21 cellular contexts compared by ENCODE assay signal in genomic region chr9:120946259-120946658, GRCh38. TPM values are rescaled to one million over a fixed set of nuclear protein-coding genes. Genes with fewer than 3 reads are reported as not detected.
A peak's percentile ranks its signal among the peaks of the same experiment; 100 is the strongest.
DNase-seq lines count a peak whose midpoint lies in the region; ATAC-seq, FAIRE-seq and TF ChIP-seq lines count a peak whose summit lies in the region.
"Had no signal": no experiment of that assay in that cellular context is flagged by ENCODE, and none has a peak within 500 bp of the region (broad histone marks: within the 10 kb centered on the region; RNA-seq: fewer than 3 reads in every experiment).

No MANE protein-coding gene starts in this region.

- H3K9me3 ChIP-seq in IMR-90 (ENCODE audit: control insufficient read depth, insufficient read depth, low read length) = no peaks in the 10 kb centered on the region
- H3K9me3 ChIP-seq: Caco-2, left ventricle myocardium inferior, neutrophil had no signal

- TF ChIP-seq POLR2A in IMR-90 (IDR thresholded peaks at IDR 0.05; ENCODE audit: low read depth, low read length) = no peak

- H3K36me3 ChIP-seq in IMR-90 (ENCODE audit: control insufficient read depth, insufficient read depth, low read length) = no peaks in the 10 kb centered on the region
- H3K36me3 ChIP-seq in bronchial epithelial cell (ENCODE audit: control insufficient read depth, insufficient read depth, low read length) = no peaks in the 10 kb centered on the region
- H3K36me3 ChIP-seq: left ventricle myocardium inferior, neutrophil, WERI-Rb-1 had no signal

- peaks cover 14% of the 10 kb centered on the region for H3K9me1 ChIP-seq in IMR-90 (ENCODE audit: insufficient read depth, low read length)

- H3K27ac ChIP-seq in IMR-90 (ENCODE audit: insufficient read depth, low read length) = no peak overlapping the region
- H3K27ac ChIP-seq: left ventricle myocardium inferior, neutrophil, WERI-Rb-1 had no signal

- no peaks in the 10 kb centered on the region for H3K27me3 ChIP-seq in IMR-90 (ENCODE audit: control insufficient read depth, insufficient read depth, low read length)
- no peaks in the 10 kb centered on the region for H3K27me3 ChIP-seq in bronchial epithelial cell (ENCODE audit: control insufficient read depth, insufficient read depth, low read length)
- H3K27me3 ChIP-seq: neutrophil had no signal

- ATAC-seq in IMR-90 (ENCODE audit: low read depth) (peak; percentile 52), HG03565 (IDR thresholded peaks at IDR 0.05; ENCODE audit: unreplicated experiment) (no peak), WTC11 (no peak)
- ATAC-seq: activated CD8-positive, alpha-beta T cell treated with anti-CD3 and anti-CD28 coated beads for 36 hours; activated naive CD4-positive, alpha-beta T cell treated with anti-CD3 and anti-CD28 coated beads, Interleukin-2, amount 50 U/mL, for 72 hours; activated T-cell treated with anti-CD3 and anti-CD28 coated beads, Interleukin-2, amount 50 U/mL, for 72 hours; Panc1; stimulated activated naive CD8-positive, alpha-beta T cell treated with anti-CD3 and anti-CD28 coated beads, Interleukin-15, Interleukin-2, amounts not matched to agents 100 U/mL and 50 U/mL, for 24 hours had no signal

- H2AFZ ChIP-seq in IMR-90 (replicated peaks; ENCODE audit: low read length, poor library complexity) = peak overlapping the region; percentile 16

- no peak overlapping the region for H3K56ac ChIP-seq in IMR-90 (ENCODE audit: extremely low read depth, insufficient read depth, low read length)

- dilution Hi-C loops in IMR-90 (cut with HindIII; ENCODE audit: low sequenced_read_pairs, unreplicated experiment) = no loop called here

- BruUV-seq in IMR-90 (replicated peaks; lab: Mats Ljungman, UMichigan) = no TSS peak

- H2AK5ac ChIP-seq in IMR-90 (ENCODE audit: low read depth, low read length) = no peak overlapping the region

- no peak overlapping the region for H3K4me2 ChIP-seq in IMR-90 (ENCODE audit: low read depth, low read length)

- intact Hi-C loops in IMR-90 (cut with micrococcal nuclease) = no loop called here

- H3K27ac Mint-ChIP-seq in WTC11 (no peak overlapping the region), glutamatergic neuron (ENCODE audit: unreplicated experiment) (no peak overlapping the region)
- H3K27ac Mint-ChIP-seq: activated CD8-positive, alpha-beta T cell treated with anti-CD3 and anti-CD28 coated beads for 36 hours; activated naive CD4-positive, alpha-beta T cell treated with anti-CD3 and anti-CD28 coated beads, Interleukin-2, amount 50 U/mL, for 72 hours; activated T-cell treated with anti-CD3 and anti-CD28 coated beads, Interleukin-2, amount 50 U/mL, for 72 hours had no signal

- H3K4me1 Mint-ChIP-seq in WTC11 (peaks cover 27% of the 10 kb centered on the region), glutamatergic neuron (ENCODE audit: low read depth, unreplicated experiment) (peaks cover 2% of the 10 kb centered on the region)

- peaks cover 16% of the 10 kb centered on the region for H3K4me1 ChIP-seq in IMR-90 (ENCODE audit: control insufficient read depth, insufficient read depth, low read length)
- H3K4me1 ChIP-seq: Caco-2 had no signal

- H3K23ac ChIP-seq in IMR-90 (ENCODE audit: low read depth, low read length) = no peak overlapping the region

- no peak overlapping the region for H3K9ac ChIP-seq in IMR-90 (ENCODE audit: low read depth, low read length)

- peak; percentile 59 for DNase-seq in AG10803 (ENCODE audit: low read depth)
- peak; percentile 55 for DNase-seq in IMR-90
- peak; percentile 80 for DNase-seq in bronchial epithelial cell (ENCODE audit: low read depth)
- DNase-seq in fibroblast of villous mesenchyme (ENCODE audit: low read depth) = peak; percentile 42
- DNase-seq in WTC11 (ENCODE audit: low spot score) = no peak
- no peak for DNase-seq in glutamatergic neuron
- DNase-seq in iPS-NIHi11 (ENCODE audit: low spot score) = no peak
- DNase-seq: activated CD8-positive, alpha-beta T cell treated with anti-CD3 and anti-CD28 coated beads for 36 hours; activated T-cell treated with anti-CD3 and anti-CD28 coated beads, Interleukin-2, amount 50 U/mL, for 72 hours; Caco-2; left ventricle myocardium inferior; NCI-H1105 treated with DMSO at 0.1 percent for 48 hours; NCI-H69; retina; stimulated activated naive CD8-positive, alpha-beta T cell treated with anti-CD3 and anti-CD28 coated beads, Interleukin-15, Interleukin-2, amounts not matched to agents 100 U/mL and 50 U/mL, for 24 hours; SW 1271; WERI-Rb-1 had no signal

- H2BK120ac ChIP-seq in IMR-90 (ENCODE audit: low read depth, low read length) = no peak overlapping the region

- H3K36me3 Mint-ChIP-seq in WTC11 (no peaks in the 10 kb centered on the region), glutamatergic neuron (ENCODE audit: unreplicated experiment) (no peaks in the 10 kb centered on the region)
- H3K36me3 Mint-ChIP-seq: activated naive CD4-positive, alpha-beta T cell treated with anti-CD3 and anti-CD28 coated beads, Interleukin-2, amount 50 U/mL, for 72 hours had no signal

- no peak overlapping the region for H3K4ac ChIP-seq in IMR-90 (ENCODE audit: low read depth, low read length)

- CTCF ChIA-PET in IMR-90 (lab: Yijun Ruan, JAX) (no interaction called here), WTC11 (lab: Charles Lee) (no interaction called here)

- H4K5ac ChIP-seq in IMR-90 (ENCODE audit: low read depth, low read length) = no peak overlapping the region

- H2BK20ac ChIP-seq in IMR-90 (ENCODE audit: low read depth, low read length) = no peak overlapping the region

- no peak overlapping the region for H2BK15ac ChIP-seq in IMR-90 (ENCODE audit: low read depth, low read length)

- TF ChIP-seq RAD21 in IMR-90 (IDR thresholded peaks at IDR 0.05; ENCODE audit: low read length) = no peak

- peak overlapping the region; percentile 39; the same call in 1 of the 2 replicates for H3K14ac ChIP-seq in IMR-90 (replicated peaks; ENCODE audit: low read depth, low read length)

- H3K4me3 Mint-ChIP-seq in WTC11 (no peak overlapping the region), glutamatergic neuron (ENCODE audit: unreplicated experiment) (no peak overlapping the region)
- H3K4me3 Mint-ChIP-seq: activated CD8-positive, alpha-beta T cell treated with anti-CD3 and anti-CD28 coated beads for 36 hours; activated T-cell treated with anti-CD3 and anti-CD28 coated beads, Interleukin-2, amount 50 U/mL, for 72 hours had no signal

- H3K79me1 ChIP-seq in IMR-90 (ENCODE audit: low read depth in 1 of 2, low read length in 2 of 2) = no peaks in the 10 kb centered on the region

- FAIRE-seq in bronchial epithelial cell (lab: Jason Lieb, UNC) = no peak

- WGBS in IMR-90 (ENCODE audit: extremely low coverage in 2 of 2, insufficient read length in 1 of 2), 2 experiments = no CpG with 5 or more reads among the region's 3 CpGs

- H3K9me3 Mint-ChIP-seq in WTC11 (no peaks in the 10 kb centered on the region), glutamatergic neuron (ENCODE audit: unreplicated experiment) (no peaks in the 10 kb centered on the region)
- H3K9me3 Mint-ChIP-seq: activated CD8-positive, alpha-beta T cell treated with anti-CD3 and anti-CD28 coated beads for 36 hours; activated naive CD4-positive, alpha-beta T cell treated with anti-CD3 and anti-CD28 coated beads, Interleukin-2, amount 50 U/mL, for 72 hours; activated T-cell treated with anti-CD3 and anti-CD28 coated beads, Interleukin-2, amount 50 U/mL, for 72 hours had no signal

- H3K4me3 ChIP-seq in AG10803 (ENCODE audit: low read length) (no peak overlapping the region), IMR-90 (ENCODE audit: insufficient read depth, low read depth, low read length) (no peak overlapping the region), bronchial epithelial cell (ENCODE audit: low read depth, low read length) (no peak overlapping the region), fibroblast of villous mesenchyme (ENCODE audit: low read depth, low read length) (no peak overlapping the region)
- H3K4me3 ChIP-seq: left ventricle myocardium inferior had no signal

- H4K20me1 ChIP-seq in IMR-90 (ENCODE audit: insufficient read depth, low read length) = no peaks in the 10 kb centered on the region

- H4K91ac ChIP-seq in IMR-90 (ENCODE audit: insufficient read depth, low read depth, low read length) = peak overlapping the region; percentile 56; the same call in 1 of the 2 replicates

- H3K27me3 Mint-ChIP-seq in WTC11 (ENCODE audit: low read depth) (no peaks in the 10 kb centered on the region), glutamatergic neuron (ENCODE audit: unreplicated experiment) (peaks cover 4% of the 10 kb centered on the region)
- H3K27me3 Mint-ChIP-seq: activated CD8-positive, alpha-beta T cell treated with anti-CD3 and anti-CD28 coated beads for 36 hours had no signal

- H2AK9ac ChIP-seq in IMR-90 (replicated peaks; ENCODE audit: low read depth, low read length, poor library complexity) = no peak overlapping the region

- POLR2A ChIA-PET in IMR-90 (lab: Charles Lee; ENCODE audit: unreplicated experiment) = no interaction called here
- POLR2A ChIA-PET in WTC11 (lab: Charles Lee) = no interaction called here

- H4K8ac ChIP-seq in IMR-90 (ENCODE audit: low read depth in 2 of 2, low read length in 2 of 2) = no peak overlapping the region

- no peak overlapping the region for H3K18ac ChIP-seq in IMR-90 (ENCODE audit: low read depth, low read length)

- no peak overlapping the region for H2BK5ac ChIP-seq in IMR-90 (ENCODE audit: low read depth, low read length, poor library complexity, severe bottlenecking)

- in situ Hi-C loops in IMR-90 (cut with MboI; ENCODE audit: low sequenced_read_pairs) = no loop called here

- TF ChIP-seq CTCF in AG10803 (conservative IDR thresholded peaks at IDR 0.05; ENCODE audit: low read length) = no peak
- TF ChIP-seq CTCF in IMR-90 (conservative IDR thresholded peaks at IDR 0.05; ENCODE audit: low read depth, low read length) = no peak
- no peak for TF ChIP-seq CTCF in bronchial epithelial cell (IDR thresholded peaks at IDR 0.05; ENCODE audit: insufficient read depth, low read length, severe bottlenecking)
- no peak for TF ChIP-seq CTCF in fibroblast of villous mesenchyme (IDR thresholded peaks at IDR 0.05; ENCODE audit: insufficient read depth, low read depth, low read length)
- TF ChIP-seq CTCF in WTC11 (IDR thresholded peaks at IDR 0.05) = no peak
- TF ChIP-seq CTCF in glutamatergic neuron (IDR thresholded peaks at IDR 0.05; ENCODE audit: partially characterized antibody, unreplicated experiment) = no peak

TF ChIP-seq in IMR-90, 13 proteins besides CTCF, POLR2A, EP300 and RAD21 (continues in another document):
- no peak for TF ChIP-seq CHD1 (IDR thresholded peaks at IDR 0.05; ENCODE audit: low read depth, low read length)
- TF ChIP-seq RCOR1 (IDR thresholded peaks at IDR 0.05; ENCODE audit: insufficient replicate concordance, low read length) = no peak

TF ChIP-seq in WTC11, 78 proteins besides CTCF, POLR2A, EP300 and RAD21 (continues in another document):
- TF ChIP-seq FOXK1 (CRISPR knock-in tag; IDR thresholded peaks at IDR 0.05) = no peak
- TF ChIP-seq JAZF1 (CRISPR knock-in tag; IDR thresholded peaks at IDR 0.05) = no peak

RNA-seq across cellular contexts. Expression of gene TRAF1, which starts 19.7 kb away (rescaled TPM):
- total RNA-seq in IMR-90 (2012; rRNA removed) (3.1 and 3.9 TPM in 2 replicates), bronchial epithelial cell (0.79 and 1.0 TPM in 2 replicates), fibroblast of villous mesenchyme (0.86 and 1.6 TPM in 2 replicates), WTC11 (2021) (1.8 to 3.1 TPM (median 2.9 TPM) in 3 replicates), glutamatergic neuron (ENCODE audit: unreplicated experiment) (1.6 TPM)
- polyA plus RNA-seq in IMR-90 (2012; rRNA removed) = 3.7 and 4.1 TPM in 2 replicates
- polyA plus RNA-seq in IMR-90 (2012; cell fraction: cytosol; rRNA removed) = 2.0 and 2.9 TPM in 2 replicates
- polyA plus RNA-seq in IMR-90 (2012; cell fraction: nucleus; rRNA removed; ENCODE audit: low replicate concordance) = 5.6 and 6.9 TPM in 2 replicates

Comparison
In these comparisons a context has a peak if more than half of its experiments do, and no peak if none do; other contexts are left out.
1. DNase-seq: peak in AG10803 (single experiment), IMR-90 (single experiment), bronchial epithelial cell (single experiment) and fibroblast of villous mesenchyme (single experiment); none in WTC11 (single experiment), glutamatergic neuron (single experiment) and iPS-NIHi11 (single experiment).